1 cellular context compared by ENCODE assay signal in genomic region chr18:50396005-50396404, GRCh38.
TF ChIP-seq lines count a peak whose summit lies in the region.

No MANE protein-coding gene starts in this region.

TF ChIP-seq in K562, 482 proteins besides CTCF, POLR2A, EP300 and RAD21 (continued from another document and continues in another):
- TF ChIP-seq ZNF280A (IDR thresholded peaks at IDR 0.05; ENCODE audit: low read depth, partially characterized antibody) (no peak), MTA2 (IDR thresholded peaks at IDR 0.05; ENCODE audit: low read depth) (peak; percentile 78), HDAC8 (tag; IDR thresholded peaks at IDR 0.05) (no peak), ZBTB49 (CRISPR knock-in tag; IDR thresholded peaks at IDR 0.05; ENCODE audit: borderline replicate concordance) (no peak), BCL6 (CRISPR knock-in tag; IDR thresholded peaks at IDR 0.05) (no peak), CCAR2 (IDR thresholded peaks at IDR 0.05; ENCODE audit: low read depth, low read length) (no peak), POLR3A (IDR thresholded peaks at IDR 0.05; ENCODE audit: borderline replicate concordance, extremely low read depth, insufficient read depth, insufficient read length) (no peak), ARID1B (IDR thresholded peaks at IDR 0.05) (peak; percentile 91), ATF7 (IDR thresholded peaks at IDR 0.05) (no peak), ZNF79 (CRISPR knock-in tag; IDR thresholded peaks at IDR 0.05; ENCODE audit: low read depth) (no peak), ZNF174 (CRISPR knock-in tag; IDR thresholded peaks at IDR 0.05) (no peak), TAL1 (IDR thresholded peaks at IDR 0.05) (peak; percentile 91), UBTF (IDR thresholded peaks at IDR 0.05; ENCODE audit: borderline replicate concordance in 1 of 2, low read depth in 2 of 2, low read length in 2 of 2) (no peak), ZC3H11A (IDR thresholded peaks at IDR 0.05; ENCODE audit: low read depth, low read length) (no peak), XRCC4 (IDR thresholded peaks at IDR 0.05; ENCODE audit: extremely low read depth, insufficient read depth, insufficient read length) (no peak), PHF8 (IDR thresholded peaks at IDR 0.05; ENCODE audit: borderline replicate concordance, low read length) (no peak), ZBTB40 (IDR thresholded peaks at IDR 0.05) (no peak), ZBTB40 (CRISPR knock-in tag; IDR thresholded peaks at IDR 0.05) (no peak), HOMEZ (CRISPR knock-in tag; IDR thresholded peaks at IDR 0.05) (no peak), NBN (IDR thresholded peaks at IDR 0.05; ENCODE audit: low read depth) (no peak), TRIM24 (IDR thresholded peaks at IDR 0.05) (peak; percentile 65 to 77), CUX1 (CRISPR knock-in tag; IDR thresholded peaks at IDR 0.05) (no peak), FIP1L1 (IDR thresholded peaks at IDR 0.05; ENCODE audit: low read depth, low read length, poor library complexity, severe bottlenecking) (no peak), NFYB (IDR thresholded peaks at IDR 0.05; ENCODE audit: extremely low read depth, insufficient read length) (no peak), HDGF (IDR thresholded peaks at IDR 0.05) (no peak), MTA1 (IDR thresholded peaks at IDR 0.05; ENCODE audit: borderline replicate concordance) (no peak), YY1 (IDR thresholded peaks at IDR 0.05; ENCODE audit: borderline replicate concordance in 1 of 3, control insufficient read depth in 1 of 3, extremely low read depth in 1 of 3, insufficient read depth in 3 of 3, insufficient read length in 1 of 3, insufficient replicate concordance in 2 of 3, low read depth in 1 of 3, low read length in 2 of 3) (no peak), ZNF274 (IDR thresholded peaks at IDR 0.05; ENCODE audit: borderline replicate concordance, low read depth, low read length) (no peak), ZBTB12 (CRISPR knock-in tag; IDR thresholded peaks at IDR 0.05) (no peak), ZNF263 (CRISPR knock-in tag; IDR thresholded peaks at IDR 0.05; ENCODE audit: borderline replicate concordance) (no peak), MAFG (tag; conservative IDR thresholded peaks at IDR 0.05) (no peak), HIVEP1 (CRISPR knock-in tag; IDR thresholded peaks at IDR 0.05) (no peak), HES1 (IDR thresholded peaks at IDR 0.05; ENCODE audit: low read depth) (0 out of 2 replicates have a peak, but pooled peaks have one; percentile 36), KAT2B (IDR thresholded peaks at IDR 0.05; ENCODE audit: low read depth, low read length) (no peak)
